Comparison of ENCODE assay signal across 17 cellular contexts in genomic region chr4:185933078-185933581, GRCh38.
A peak's percentile ranks its signal among the peaks of the same experiment; 100 is the strongest.
DNase-seq lines count a peak whose midpoint lies in the region; ATAC-seq, FAIRE-seq and TF ChIP-seq lines count a peak whose summit lies in the region.
"Had no signal": no experiment of that assay in that cellular context is flagged by ENCODE, and none has a peak within 500 bp of the region (broad histone marks: within the 10 kb centered on the region; RNA-seq: fewer than 3 reads in every experiment).

No MANE protein-coding gene starts in this region.

- WGBS in mesodermal cell (ENCODE audit: insufficient coverage in 2 of 2), 2 experiments = 82 to 86% methylated on average over 5 to 7 of the region's 8 CpGs

- intact Hi-C loops in PC-3 (cut with micrococcal nuclease) = no loop called here
- intact Hi-C loops in endothelial cell of umbilical vein (cut with micrococcal nuclease) = no loop called here
- intact Hi-C loops in left colon (cut with DNase I, micrococcal nuclease) = no loop called here

- no peak for TF ChIP-seq POLR2A in endothelial cell of umbilical vein (IDR thresholded peaks at IDR 0.05; ENCODE audit: low read depth, low read length)

- no peaks in the 10 kb centered on the region for H3K9me2 ChIP-seq in PC-3 (replicated peaks; ENCODE audit: low read length)

- ATAC-seq in PC-3 (peak; percentile 54), T-cell (replicated peaks in 1 of 4) (no peak), left colon (no peak)

- H3K27me3 Mint-ChIP-seq in T-cell = peaks cover 8 to 9% of the 10 kb centered on the region in 2 donors

- FAIRE-seq in endothelial cell of umbilical vein (lab: Jason Lieb, UNC) = peak; percentile 50
- FAIRE-seq: keratinocyte had no signal

- H3K9ac ChIP-seq in PC-3 (ENCODE audit: low read length) = no peak overlapping the region
- no peak overlapping the region for H3K9ac ChIP-seq in endothelial cell of umbilical vein (replicated peaks; ENCODE audit: extremely low read depth, insufficient read depth, low read length)
- H3K9ac ChIP-seq: BLaER1 treated with 17β-estradiol and CSF1 and Interleukin-3, amounts not matched to agents 10 nM and 100 nM had no signal

- no peak overlapping the region for H3K4me3 Mint-ChIP-seq in T-cell
- H3K4me3 Mint-ChIP-seq: activated naive CD4-positive, alpha-beta T cell treated with anti-CD3 and anti-CD28 coated beads, Interleukin-2, amount 50 U/mL, for 24 hours had no signal

- no peaks in the 10 kb centered on the region for H3K27me3 ChIP-seq in PC-3 (ENCODE audit: low read length)
- peaks cover 0 to 3% of the 10 kb centered on the region in 2 experiments for H3K27me3 ChIP-seq in endothelial cell of umbilical vein (ENCODE audit: control insufficient read depth in 2 of 2, insufficient read depth in 2 of 2, low read length in 2 of 2)
- H3K27me3 ChIP-seq: BLaER1 treated with 17β-estradiol and CSF1 and Interleukin-3, amounts not matched to agents 10 nM and 100 nM had no signal

- no peak overlapping the region for H3K27ac ChIP-seq in PC-3 (ENCODE audit: low read length)
- no peak overlapping the region for H3K27ac ChIP-seq in endothelial cell of umbilical vein (ENCODE audit: insufficient read depth, low read depth, low read length)
- peak overlapping the region; percentile 63 for H3K27ac ChIP-seq in mesodermal cell (ENCODE audit: low read depth, low read length, severe bottlenecking)
- H3K27ac ChIP-seq: BLaER1 treated with 17β-estradiol and CSF1 and Interleukin-3, amounts not matched to agents 10 nM and 100 nM; epithelial cell of prostate had no signal

- no peak overlapping the region for H3K27ac Mint-ChIP-seq in T-cell
- H3K27ac Mint-ChIP-seq: activated naive CD4-positive, alpha-beta T cell treated with anti-CD3 and anti-CD28 coated beads, Interleukin-2, amount 50 U/mL, for 24 hours had no signal

- H3K4me2 ChIP-seq in PC-3 (ENCODE audit: low read length) (no peak overlapping the region), endothelial cell of umbilical vein (ENCODE audit: insufficient read depth, low read length) (no peak overlapping the region)
- H3K4me2 ChIP-seq: BLaER1 treated with 17β-estradiol and CSF1 and Interleukin-3, amounts not matched to agents 10 nM and 100 nM had no signal

- H3K79me2 ChIP-seq in PC-3 (ENCODE audit: low read length) (no peaks in the 10 kb centered on the region), endothelial cell of umbilical vein (ENCODE audit: control insufficient read depth, insufficient read depth, low read length) (no peaks in the 10 kb centered on the region)

- CTCF ChIA-PET in PC-3 (lab: Charles Lee) = no interaction called here
- CTCF ChIA-PET in endothelial cell of umbilical vein (lab: Charles Lee) = no interaction called here
- CTCF ChIA-PET in T-cell (lab: Charles Lee) = no interaction called here

- H2AFZ ChIP-seq in PC-3 (ENCODE audit: low read length) (no peak overlapping the region), endothelial cell of umbilical vein (ENCODE audit: low read depth, low read length) (peak overlapping the region; percentile 31)

- H4K20me1 ChIP-seq in PC-3 (ENCODE audit: low read length) = no peaks in the 10 kb centered on the region
- no peaks in the 10 kb centered on the region for H4K20me1 ChIP-seq in endothelial cell of umbilical vein (replicated peaks; ENCODE audit: control insufficient read depth, extremely low read depth, insufficient read depth, low read length)
- H4K20me1 ChIP-seq: BLaER1 treated with 17β-estradiol and CSF1 and Interleukin-3, amounts not matched to agents 10 nM and 100 nM had no signal

- no peaks in the 10 kb centered on the region for H3F3A ChIP-seq in PC-3 (ENCODE audit: low read length, unreplicated experiment)

- no peaks in the 10 kb centered on the region for H3K4me1 Mint-ChIP-seq in T-cell
- H3K4me1 Mint-ChIP-seq: activated naive CD4-positive, alpha-beta T cell treated with anti-CD3 and anti-CD28 coated beads, Interleukin-2, amount 50 U/mL, for 24 hours had no signal

- TF ChIP-seq CTCF in PC-3 (conservative IDR thresholded peaks at IDR 0.05; ENCODE audit: low read depth, low read length) = no peak
- TF ChIP-seq CTCF in endothelial cell of umbilical vein (IDR thresholded peaks at IDR 0.05; ENCODE audit: extremely low read depth in 1 of 2, insufficient read depth in 1 of 2, low read depth in 1 of 2, low read length in 2 of 2) = no peak

- H3K4me1 ChIP-seq in PC-3 (ENCODE audit: insufficient read depth, low read length) (no peaks in the 10 kb centered on the region), endothelial cell of umbilical vein (ENCODE audit: control insufficient read depth, extremely low read depth, insufficient read depth, low read length) (no peaks in the 10 kb centered on the region), mesodermal cell (ENCODE audit: control insufficient read depth, insufficient read depth, low read length, poor library complexity, severe bottlenecking) (peaks cover 17% of the 10 kb centered on the region)
- H3K4me1 ChIP-seq: BLaER1 treated with 17β-estradiol and CSF1 and Interleukin-3, amounts not matched to agents 10 nM and 100 nM had no signal

- H3K9me3 ChIP-seq in PC-3 (ENCODE audit: low read length) (no peaks in the 10 kb centered on the region), endothelial cell of umbilical vein (replicated peaks; ENCODE audit: control insufficient read depth, insufficient read depth, low read length) (no peaks in the 10 kb centered on the region), mesodermal cell (ENCODE audit: control insufficient read depth, low read length) (no peaks in the 10 kb centered on the region)
- H3K9me3 ChIP-seq: BLaER1 treated with 17β-estradiol and CSF1 and Interleukin-3, amounts not matched to agents 10 nM and 100 nM had no signal

- no peaks in the 10 kb centered on the region for H3K36me3 Mint-ChIP-seq in T-cell
- H3K36me3 Mint-ChIP-seq: activated naive CD4-positive, alpha-beta T cell treated with anti-CD3 and anti-CD28 coated beads, Interleukin-2, amount 50 U/mL, for 24 hours had no signal

- H3K9me3 Mint-ChIP-seq in T-cell = no peaks in the 10 kb centered on the region
- H3K9me3 Mint-ChIP-seq: activated naive CD4-positive, alpha-beta T cell treated with anti-CD3 and anti-CD28 coated beads, Interleukin-2, amount 50 U/mL, for 24 hours had no signal

- dilution Hi-C loops in endothelial cell of umbilical vein (cut with MboI; ENCODE audit: extremely low pct_ligation_motif_present, low sequenced_read_pairs) = no loop called here

- DNase-seq in AG20443 (ENCODE audit: low spot score) = peak; percentile 79
- peak; percentile 28 for DNase-seq in PC-3
- peak; percentile 13 for DNase-seq in endothelial cell of umbilical vein (ENCODE audit: low read depth, low spot score)
- DNase-seq in T-cell = no peak
- DNase-seq in Kasumi-1 (lab: John Stamatoyannopoulos, UW) = no peak
- DNase-seq in left colon = no peak
- DNase-seq in D341Med (ENCODE audit: low spot score) = no peak
- DNase-seq: activated CD4-positive, alpha-beta T cell treated with anti-CD3 and anti-CD28 coated beads, Interleukin-2, amount 50 U/mL, for 48 hours; MV-4-11; NCI-H748 treated with DMSO at 0.1 percent for 48 hours; occipital lobe; stimulated activated CD4-positive, alpha-beta T cell treated with anti-CD3 and anti-CD28 coated beads, Interleukin-2, amount 100 ng/mL, for 48 hours had no signal

- H3K36me3 ChIP-seq in PC-3 (ENCODE audit: low read depth, low read length) = no peaks in the 10 kb centered on the region
- H3K36me3 ChIP-seq in endothelial cell of umbilical vein (ENCODE audit: control insufficient read depth in 2 of 2, extremely low read depth in 1 of 2, insufficient read depth in 2 of 2, low read length in 2 of 2) = no peaks in the 10 kb centered on the region
- H3K36me3 ChIP-seq in mesodermal cell (ENCODE audit: control insufficient read depth, insufficient read depth, low read length) = no peaks in the 10 kb centered on the region
- H3K36me3 ChIP-seq: BLaER1 treated with 17β-estradiol and CSF1 and Interleukin-3, amounts not matched to agents 10 nM and 100 nM had no signal

- H3K4me3 ChIP-seq in PC-3 (ENCODE audit: low read length) = no peak overlapping the region
- no peak overlapping the region for H3K4me3 ChIP-seq in endothelial cell of umbilical vein (replicated peaks in 1 of 3; ENCODE audit: insufficient read depth in 1 of 3, low read depth in 1 of 3, low read length in 3 of 3)
- H3K4me3 ChIP-seq in mesodermal cell (ENCODE audit: extremely low read depth, insufficient read depth, low read length, poor library complexity, severe bottlenecking) = no peak overlapping the region
- H3K4me3 ChIP-seq: BLaER1 treated with 17β-estradiol and CSF1 and Interleukin-3, amounts not matched to agents 10 nM and 100 nM had no signal

- POLR2A ChIA-PET in PC-3 (lab: Charles Lee; ENCODE audit: unreplicated experiment) = no interaction called here
- POLR2A ChIA-PET in endothelial cell of umbilical vein (lab: Charles Lee) = no interaction called here
- POLR2A ChIA-PET in T-cell (lab: Charles Lee) = no interaction called here

- BruUV-seq in PC-3 (replicated peaks; lab: Mats Ljungman, UMichigan) (no TSS peak), endothelial cell of umbilical vein (replicated peaks; lab: Mats Ljungman, UMichigan) (no TSS peak)

- H3K9me1 ChIP-seq in endothelial cell of umbilical vein (replicated peaks; ENCODE audit: control insufficient read depth, extremely low read depth, insufficient read depth, low read length) = no peaks in the 10 kb centered on the region

TF ChIP-seq in endothelial cell of umbilical vein, 7 proteins besides CTCF, POLR2A, EP300 and RAD21:
- no peak for TF ChIP-seq POLR2AphosphoS5 (IDR thresholded peaks at IDR 0.05; ENCODE audit: insufficient read depth, low read depth, low read length)
- TF ChIP-seq EZH2 (IDR thresholded peaks at IDR 0.05; ENCODE audit: borderline replicate concordance, low read depth, low read length, severe bottlenecking) = no peak
- peak; percentile 28 for TF ChIP-seq GATA2 (IDR thresholded peaks at IDR 0.05; ENCODE audit: insufficient read depth, insufficient read length, low read depth, low read length)

Comparison
In these comparisons a context has a peak if more than half of its experiments do, and no peak if none do; other contexts are left out.
1. DNase-seq: peak in AG20443 (single experiment), PC-3 (single experiment) and endothelial cell of umbilical vein (single experiment); none in T-cell (0 of 34), Kasumi-1 (0 of 2), left colon (0 of 2) and D341Med (single experiment).